ENCODE assay signal across 12 cellular contexts in the genomic region with DNA sequence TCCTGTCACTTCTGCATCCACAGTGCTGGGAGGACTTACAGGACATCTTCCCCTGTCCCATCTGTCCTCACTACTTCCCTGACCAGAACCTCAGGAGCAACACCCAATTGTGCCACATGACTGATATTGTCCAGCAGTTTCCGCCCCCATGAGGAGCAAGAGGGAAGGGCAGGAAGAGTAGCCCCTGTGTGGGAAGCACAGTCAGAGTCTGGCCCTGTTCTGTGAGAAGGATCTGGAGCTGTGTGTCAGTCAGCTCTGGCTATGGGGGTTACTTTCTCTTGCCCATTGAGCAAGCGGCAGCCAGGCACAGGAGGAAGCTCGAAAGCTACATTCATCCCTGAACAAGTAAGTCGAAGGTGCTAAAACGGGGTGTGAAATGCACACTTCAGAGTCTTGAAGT. TPM values are rescaled to one million over a fixed set of nuclear protein-coding genes. Genes with fewer than 3 reads are reported as not detected.
A peak's percentile ranks its signal among the peaks of the same experiment; 100 is the strongest.
DNase-seq lines count a peak whose midpoint lies in the region; ATAC-seq, FAIRE-seq and TF ChIP-seq lines count a peak whose summit lies in the region.
"Had no signal": no experiment of that assay in that cellular context is flagged by ENCODE, and none has a peak within 500 bp of the region (broad histone marks: within the 10 kb centered on the region; RNA-seq: fewer than 3 reads in every experiment).

No MANE protein-coding gene starts in this region.

- no peak overlapping the region for H3K27ac ChIP-seq in HepG2 (ENCODE audit: extremely low read length, insufficient read depth, low read length)

- TF ChIP-seq CTCF in GM12872 (IDR thresholded peaks at IDR 0.05; ENCODE audit: insufficient read depth, low read depth, low read length) (peak; percentile 42; the same call in 1 of the 3 replicates), HepG2 (CRISPR knock-in tag; IDR thresholded peaks at IDR 0.05) (peak; percentile 71), omental fat pad (IDR thresholded peaks at IDR 0.05) (no peak)

- no peak overlapping the region for H2AFZ ChIP-seq in HepG2 (ENCODE audit: low read length)

- no peaks in the 10 kb centered on the region for H3K79me2 ChIP-seq in HepG2 (ENCODE audit: insufficient read depth, low read length)

- no peak overlapping the region for H3K4me2 ChIP-seq in HepG2 (ENCODE audit: low read depth, low read length)

- TF ChIP-seq RAD21 in HepG2 (CRISPR knock-in tag; IDR thresholded peaks at IDR 0.05), result no peak

- H3K9me3 ChIP-seq in HAP-1, result no peaks in the 10 kb centered on the region
- H3K9me3 ChIP-seq in HepG2 (ENCODE audit: low read length), result no peaks in the 10 kb centered on the region

- CTCF ChIA-PET in HepG2 (lab: Yijun Ruan, JAX; ENCODE audit: low intra/inter-chr PET ratio, low total read pairs), result interaction anchor here (1.1 kb wide), 1 partner anchor 238 kb away, joined by 3 read pairs; no protein-coding TSS in a partner anchor

- TF ChIP-seq POLR2A in HepG2 (IDR thresholded peaks at IDR 0.05; ENCODE audit: insufficient read depth in 1 of 2, low read depth in 2 of 2, low read length in 2 of 2), result no peak

- intact Hi-C loops in HepG2 (cut with micrococcal nuclease; ENCODE audit: unreplicated experiment), result no loop called here

- no TSS peak for BruUV-seq in HepG2 (replicated peaks; lab: Mats Ljungman, UMichigan)

- no peak overlapping the region for H3K9ac ChIP-seq in HepG2 (ENCODE audit: insufficient read depth, low read depth, low read length)

- no peak overlapping the region for H3K4me3 ChIP-seq in HAP-1
- no peak overlapping the region for H3K4me3 ChIP-seq in HepG2 (replicated peaks in 1 of 3; ENCODE audit: insufficient read depth in 1 of 3, low read depth in 2 of 3, low read length in 3 of 3)

- FAIRE-seq in HepG2 (lab: Jason Lieb, UNC), result no peak
- FAIRE-seq: TTC549 had no signal

- no peak for TF ChIP-seq EP300 in HepG2 (IDR thresholded peaks at IDR 0.05; ENCODE audit: low read depth in 2 of 2, low read length in 2 of 2)
- TF ChIP-seq EP300 in HepG2 (CRISPR knock-in tag; IDR thresholded peaks at IDR 0.05; ENCODE audit: borderline replicate concordance), result no peak

- H3K4me1 ChIP-seq in HAP-1 (no peaks in the 10 kb centered on the region), HepG2 (ENCODE audit: insufficient read depth, low read length) (no peaks in the 10 kb centered on the region)

- H4K20me1 ChIP-seq in HepG2 (ENCODE audit: insufficient read depth, low read length), result no peaks in the 10 kb centered on the region

- DNase-seq in HAP-1 (ENCODE audit: low spot score in 2 of 2), result peak; percentile 6 to 60
- DNase-seq in HepG2 (ENCODE audit: low spot score), result peak; percentile 28
- no peak for DNase-seq in NCI-H1694 (lab: John Stamatoyannopoulos, UW)
- no peak for DNase-seq in omental fat pad (ENCODE audit: low spot score)
- DNase-seq: activated naive CD8-positive, alpha-beta T cell treated with anti-CD3 and anti-CD28 coated beads, Interleukin-2, amount 10 ng/mL, durations not matched to agents 7 days and 5 days; naive B cell had no signal

- H3K36me3 ChIP-seq in HAP-1 (replicated peaks), result no peaks in the 10 kb centered on the region
- H3K36me3 ChIP-seq in HepG2 (replicated peaks in 1 of 2; ENCODE audit: control insufficient read depth in 1 of 2, insufficient read depth in 2 of 2, low read length in 2 of 2), result no peaks in the 10 kb centered on the region

- POLR2A ChIA-PET in HepG2 (lab: Yijun Ruan, JAX), result no interaction called here

- H3K27me3 ChIP-seq in HAP-1 (ENCODE audit: low read depth) (no peaks in the 10 kb centered on the region), HepG2 (ENCODE audit: control insufficient read depth in 1 of 2, insufficient read depth in 2 of 2, low read length in 2 of 2) (0 out of 5 replicates have a peak, but pooled peaks cover 0 to 2% of the 10 kb centered on the region in 2 experiments)

- WGBS in HepG2 (ENCODE audit: low lambda C conversion rate), result 2% methylated on average over 5 of the region's 5 CpGs

- in situ Hi-C loops in HAP-1 (cut with MboI; ENCODE audit: low sequenced_read_pairs) (no loop called here), HepG2 (cut with HindIII; ENCODE audit: extremely low pct_ligation_motif_present, low pct_unique_long_range_greater_than_20kb) (no loop called here)

- ATAC-seq in SK-N-SH treated with all-trans-retinoic acid at 6 μM for 48 hours (peak; percentile 88), HepG2 (peak; percentile 100), HG03565 (IDR thresholded peaks at IDR 0.05; ENCODE audit: unreplicated experiment) (no peak), HG03571 (IDR thresholded peaks at IDR 0.05; ENCODE audit: unreplicated experiment) (no peak), omental fat pad (ENCODE audit: low FRiP score) (no peak)

RNA-seq across cellular contexts. Expression of a gene that starts 14.8 kb away (rescaled TPM):
- not detected in 2 replicates for total RNA-seq in HepG2 (2016; rRNA removed; fragmentation: Illumina TruSeq; extraction: Trizol)
- not detected in 2 replicates for total RNA-seq in HepG2 (2016; cell fraction: cytosol; rRNA removed; fragmentation: Illumina TruSeq; extraction: Trizol; ENCODE audit: low read depth)
- total RNA-seq in HepG2 (2016; cell fraction: insoluble cytoplasmic fraction; rRNA removed; fragmentation: Illumina TruSeq; extraction: Trizol), result not detected in 2 replicates
- not detected in 2 replicates for total RNA-seq in HepG2 (2016; cell fraction: membrane; rRNA removed; fragmentation: Illumina TruSeq; extraction: Trizol)
- total RNA-seq in HepG2 (2016; cell fraction: nucleus; rRNA removed; fragmentation: Illumina TruSeq; extraction: Trizol), result not detected in 2 replicates
- polyA plus RNA-seq in HepG2 (2011; rRNA removed), result not detected in 2 replicates
- polyA plus RNA-seq in HepG2 (2011; cell fraction: cytosol; rRNA removed), result not detected in 2 replicates
- not detected in 2 replicates for polyA plus RNA-seq in HepG2 (2011; cell fraction: nucleus; rRNA removed)
- polyA plus RNA-seq in HepG2 (2012), result not detected in 2 replicates
- not detected in 2 replicates for polyA plus RNA-seq in HepG2 (2016; cell fraction: cytosol; fragmentation: Illumina TruSeq; extraction: Trizol; ENCODE audit: low read depth)
- not detected in 2 replicates for polyA plus RNA-seq in HepG2 (2016; cell fraction: insoluble cytoplasmic fraction; fragmentation: Illumina TruSeq; extraction: Trizol; ENCODE audit: low read depth)
- not detected in 2 replicates for polyA plus RNA-seq in HepG2 (2016; cell fraction: membrane; fragmentation: Illumina TruSeq; extraction: Trizol; ENCODE audit: low read depth)
- not detected in 2 replicates for polyA plus RNA-seq in HepG2 (2016; cell fraction: nucleus; fragmentation: Illumina TruSeq; extraction: Trizol; ENCODE audit: insufficient read depth, low read depth)
- polyA minus RNA-seq in HepG2 (2011; rRNA and poly(A)+ RNA removed; ENCODE audit: low replicate concordance), result not detected in 2 replicates
- not detected in 2 replicates for polyA minus RNA-seq in HepG2 (2011; cell fraction: cytosol; rRNA and poly(A)+ RNA removed)
- polyA minus RNA-seq in HepG2 (2011; cell fraction: nucleus; rRNA and poly(A)+ RNA removed), result not detected in 2 replicates
- total RNA-seq in omental fat pad, result not detected
- total RNA-seq: activated naive CD8-positive, alpha-beta T cell treated with anti-CD3 and anti-CD28 coated beads, Interleukin-2, amount 10 ng/mL, durations not matched to agents 7 days and 5 days had no signal
- polyA plus RNA-seq: esophagus had no signal

RNA-seq across cellular contexts. Expression of a gene that starts 36.7 kb away (rescaled TPM):
- total RNA-seq in HepG2 (2016; rRNA removed; fragmentation: Illumina TruSeq; extraction: Trizol) (not detected in 2 replicates), omental fat pad (not detected)
- total RNA-seq in HepG2 (2016; cell fraction: cytosol; rRNA removed; fragmentation: Illumina TruSeq; extraction: Trizol; ENCODE audit: low read depth), result not detected in 2 replicates
- total RNA-seq in HepG2 (2016; cell fraction: insoluble cytoplasmic fraction; rRNA removed; fragmentation: Illumina TruSeq; extraction: Trizol), result not detected in 2 replicates
- not detected in 2 replicates for total RNA-seq in HepG2 (2016; cell fraction: membrane; rRNA removed; fragmentation: Illumina TruSeq; extraction: Trizol)
- not detected in 2 replicates for total RNA-seq in HepG2 (2016; cell fraction: nucleus; rRNA removed; fragmentation: Illumina TruSeq; extraction: Trizol)
- polyA plus RNA-seq in HepG2 (2011; rRNA removed), result not detected in 2 replicates
- not detected in 2 replicates for polyA plus RNA-seq in HepG2 (2011; cell fraction: cytosol; rRNA removed)
- polyA plus RNA-seq in HepG2 (2011; cell fraction: nucleus; rRNA removed), result not detected in 2 replicates
- polyA plus RNA-seq in HepG2 (2012), result not detected in 2 replicates
- not detected in 2 replicates for polyA plus RNA-seq in HepG2 (2016; cell fraction: cytosol; fragmentation: Illumina TruSeq; extraction: Trizol; ENCODE audit: low read depth)
- not detected in 2 replicates for polyA plus RNA-seq in HepG2 (2016; cell fraction: insoluble cytoplasmic fraction; fragmentation: Illumina TruSeq; extraction: Trizol; ENCODE audit: low read depth)
- polyA plus RNA-seq in HepG2 (2016; cell fraction: membrane; fragmentation: Illumina TruSeq; extraction: Trizol; ENCODE audit: low read depth), result not detected in 2 replicates
- not detected in 2 replicates for polyA plus RNA-seq in HepG2 (2016; cell fraction: nucleus; fragmentation: Illumina TruSeq; extraction: Trizol; ENCODE audit: insufficient read depth, low read depth)
- polyA minus RNA-seq in HepG2 (2011; rRNA and poly(A)+ RNA removed; ENCODE audit: low replicate concordance), result not detected in 2 replicates
- not detected in 2 replicates for polyA minus RNA-seq in HepG2 (2011; cell fraction: cytosol; rRNA and poly(A)+ RNA removed)
- polyA minus RNA-seq in HepG2 (2011; cell fraction: nucleus; rRNA and poly(A)+ RNA removed), result not detected in 2 replicates
- total RNA-seq: activated naive CD8-positive, alpha-beta T cell treated with anti-CD3 and anti-CD28 coated beads, Interleukin-2, amount 10 ng/mL, durations not matched to agents 7 days and 5 days had no signal
- polyA plus RNA-seq: esophagus had no signal

RNA-seq across cellular contexts. Expression of a gene that starts 39.5 kb away (rescaled TPM):
- total RNA-seq in HepG2 (2016; rRNA removed; fragmentation: Illumina TruSeq; extraction: Trizol) (not detected in 2 replicates), omental fat pad (1 to 10 TPM in 1 of 4 donors, under 1 TPM in 2, not detected in 1; 0.93 to 1.4 (median 0.94) TPM)
- total RNA-seq in HepG2 (2016; cell fraction: cytosol; rRNA removed; fragmentation: Illumina TruSeq; extraction: Trizol; ENCODE audit: low read depth), result not detected in 2 replicates
- total RNA-seq in HepG2 (2016; cell fraction: insoluble cytoplasmic fraction; rRNA removed; fragmentation: Illumina TruSeq; extraction: Trizol), result not detected in 2 replicates
- not detected in 2 replicates for total RNA-seq in HepG2 (2016; cell fraction: membrane; rRNA removed; fragmentation: Illumina TruSeq; extraction: Trizol)
- total RNA-seq in HepG2 (2016; cell fraction: nucleus; rRNA removed; fragmentation: Illumina TruSeq; extraction: Trizol), result 0.38 TPM in 1 of 2 replicates, not detected in the other
- not detected in 2 replicates for polyA plus RNA-seq in HepG2 (2011; rRNA removed)
- not detected in 2 replicates for polyA plus RNA-seq in HepG2 (2011; cell fraction: cytosol; rRNA removed)
- polyA plus RNA-seq in HepG2 (2011; cell fraction: nucleus; rRNA removed), result not detected in 2 replicates
- not detected in 2 replicates for polyA plus RNA-seq in HepG2 (2012)
- not detected in 2 replicates for polyA plus RNA-seq in HepG2 (2016; cell fraction: cytosol; fragmentation: Illumina TruSeq; extraction: Trizol; ENCODE audit: low read depth)
- polyA plus RNA-seq in HepG2 (2016; cell fraction: insoluble cytoplasmic fraction; fragmentation: Illumina TruSeq; extraction: Trizol; ENCODE audit: low read depth), result not detected in 2 replicates
- polyA plus RNA-seq in HepG2 (2016; cell fraction: membrane; fragmentation: Illumina TruSeq; extraction: Trizol; ENCODE audit: low read depth), result not detected in 2 replicates
- polyA plus RNA-seq in HepG2 (2016; cell fraction: nucleus; fragmentation: Illumina TruSeq; extraction: Trizol; ENCODE audit: insufficient read depth, low read depth), result not detected in 2 replicates
- polyA minus RNA-seq in HepG2 (2011; rRNA and poly(A)+ RNA removed; ENCODE audit: low replicate concordance), result not detected in 2 replicates
- polyA minus RNA-seq in HepG2 (2011; cell fraction: cytosol; rRNA and poly(A)+ RNA removed), result not detected in 2 replicates
- polyA minus RNA-seq in HepG2 (2011; cell fraction: nucleus; rRNA and poly(A)+ RNA removed), result not detected in 2 replicates

Comparison
In these comparisons a context has a peak if more than half of its experiments do, and no peak if none do; other contexts are left out.
1. CTCF ChIP-seq: peak in GM12872 (single experiment) and HepG2 (single experiment); none in omental fat pad (0 of 3).
2. DNase-seq: peak in HAP-1 (2 of 2) and HepG2 (single experiment); none in NCI-H1694 (single experiment) and omental fat pad (single experiment).
3. ATAC-seq: peak in SK-N-SH treated with all-trans-retinoic acid at 6 μM for 48 hours (single experiment) and HepG2 (single experiment); none in HG03565 (single experiment), HG03571 (single experiment) and omental fat pad (single experiment).